In the genomic region with DNA sequence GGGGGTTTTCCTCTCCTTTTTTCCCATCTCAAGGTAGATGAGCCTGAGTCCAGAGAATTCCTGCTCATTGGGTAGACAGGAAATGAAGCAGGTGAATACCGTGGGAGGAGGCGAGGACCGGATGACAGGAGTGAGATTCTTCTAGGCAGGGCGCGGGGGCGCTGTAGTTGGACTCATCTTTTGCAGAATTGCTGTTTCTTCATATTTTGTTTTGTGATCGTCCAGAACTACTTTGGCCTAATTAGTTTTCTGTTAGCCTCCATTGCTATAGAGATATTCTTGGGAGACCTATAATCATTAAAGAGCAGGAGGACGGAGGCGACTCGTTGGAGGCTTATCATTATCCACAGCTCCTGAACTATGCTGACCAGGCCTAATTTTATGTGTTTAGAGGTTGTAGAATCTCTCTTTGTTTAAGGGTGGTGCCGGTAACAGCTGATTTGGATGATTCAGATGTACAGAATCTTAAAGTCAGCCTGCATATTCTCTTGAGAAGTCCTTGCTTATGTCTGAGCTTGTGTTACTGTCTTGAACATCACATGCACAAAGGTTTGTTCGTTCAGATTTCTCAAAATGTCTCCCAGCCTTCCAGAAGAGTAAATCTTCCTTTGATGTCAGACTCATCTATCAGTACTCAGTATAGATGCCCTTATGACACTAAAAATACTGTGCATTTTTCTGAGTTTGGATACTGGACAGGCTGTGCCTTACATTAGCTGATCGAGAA, we compare ENCODE assay signal across 8 cellular contexts. TPM values are rescaled to one million over a fixed set of nuclear protein-coding genes. Genes with fewer than 3 reads are reported as not detected.
DNase-seq lines count a peak whose midpoint lies in the region; ATAC-seq and TF ChIP-seq lines count a peak whose summit lies in the region.

No MANE protein-coding gene starts in this region.

- peak overlapping the region; percentile 86 for H3K4me3 Mint-ChIP-seq in activated CD4-positive, alpha-beta T cell treated with anti-CD3 and anti-CD28 coated beads for 36 hours
- peak overlapping the region; percentile 97 for H3K4me3 Mint-ChIP-seq in activated T-helper 17 cell treated with anti-CD3 and anti-CD28 coated beads, Interleukin-2, amount 50 U/mL, for 72 hours
- peak overlapping the region; percentile 84 to 96 (median 92) for H3K4me3 Mint-ChIP-seq in naive thymus-derived CD8-positive, alpha-beta T cell

- H3K4me3 ChIP-seq in upper lobe of right lung = peak overlapping the region; percentile 73

- H3K27me3 ChIP-seq in foreskin keratinocyte (no peaks in the 10 kb centered on the region), upper lobe of right lung (no peaks in the 10 kb centered on the region)

- H3K27ac ChIP-seq in foreskin keratinocyte (no peak overlapping the region), upper lobe of right lung (peak overlapping the region; percentile 90)

- TF ChIP-seq CTCF in foreskin keratinocyte (conservative IDR thresholded peaks at IDR 0.05) (peak; percentile 59), upper lobe of right lung (IDR thresholded peaks at IDR 0.05) (peak; percentile 36)

- intact Hi-C loops in activated CD4-positive, alpha-beta T cell treated with anti-CD3 and anti-CD28 coated beads for 36 hours (cut with DNase I, micrococcal nuclease) = loop anchor here in 1 of 2 experiments (2.0 kb wide), 1 partner anchor 71 kb away; the partner anchor contains the start of gene STAT3
- intact Hi-C loops in upper lobe of right lung (cut with DNase I) = no loop called here

- no peaks in the 10 kb centered on the region for H3K27me3 Mint-ChIP-seq in activated CD4-positive, alpha-beta T cell treated with anti-CD3 and anti-CD28 coated beads for 36 hours
- no peaks in the 10 kb centered on the region for H3K27me3 Mint-ChIP-seq in activated T-helper 17 cell treated with anti-CD3 and anti-CD28 coated beads, Interleukin-2, amount 50 U/mL, for 72 hours
- H3K27me3 Mint-ChIP-seq in naive thymus-derived CD8-positive, alpha-beta T cell = no peaks in the 10 kb centered on the region

- POLR2A ChIA-PET in activated CD4-positive, alpha-beta T cell treated with anti-CD3 and anti-CD28 coated beads for 36 hours (lab: Charles Lee) = interaction anchor here (0.9 to 1.2 kb wide), 2 partner anchors 17 to 71 kb away, joined by 3 read pairs; partner anchors contain the start of gene STAT3
- POLR2A ChIA-PET in naive thymus-derived CD8-positive, alpha-beta T cell (lab: Charles Lee) = interaction anchor here (0.6 to 1.1 kb wide), 3 partner anchors 60 to 122 kb away, joined by 3 to 5 read pairs (median 3); no protein-coding TSS in a partner anchor

- H3K9me3 Mint-ChIP-seq in activated CD4-positive, alpha-beta T cell treated with anti-CD3 and anti-CD28 coated beads for 36 hours (ENCODE audit: low read depth) = no peaks in the 10 kb centered on the region
- H3K9me3 Mint-ChIP-seq in activated T-helper 17 cell treated with anti-CD3 and anti-CD28 coated beads, Interleukin-2, amount 50 U/mL, for 72 hours = no peaks in the 10 kb centered on the region
- H3K9me3 Mint-ChIP-seq in naive thymus-derived CD8-positive, alpha-beta T cell = peaks cover 0 to 2% (median 0%) of the 10 kb centered on the region in 9 donors

- H3K36me3 ChIP-seq in upper lobe of right lung = peaks cover 31% of the 10 kb centered on the region

- CTCF ChIA-PET in activated CD4-positive, alpha-beta T cell treated with anti-CD3 and anti-CD28 coated beads for 36 hours (lab: Charles Lee) = interaction anchor here (0.6 to 2.0 kb wide), 10 partner anchors 14 to 624 kb away, joined by 3 to 9 read pairs (median 4); partner anchors contain the start of genes CAVIN1, KCNH4 and STAT3

- no peak for ATAC-seq in activated CD4-positive, alpha-beta T cell treated with anti-CD3 and anti-CD28 coated beads for 36 hours
- peak; percentile 55 for ATAC-seq in activated T-helper 17 cell treated with anti-CD3 and anti-CD28 coated beads, Interleukin-2, amount 50 U/mL, for 72 hours (replicated peaks)
- ATAC-seq in foreskin keratinocyte = peak; percentile 66
- peak; percentile 5 to 7 for ATAC-seq in naive thymus-derived CD8-positive, alpha-beta T cell
- ATAC-seq in upper lobe of right lung = peak; percentile 35
- ATAC-seq in GM19395 (IDR thresholded peaks at IDR 0.05; ENCODE audit: unreplicated experiment) = no peak

- peaks cover 6% of the 10 kb centered on the region for H3K36me3 Mint-ChIP-seq in activated CD4-positive, alpha-beta T cell treated with anti-CD3 and anti-CD28 coated beads for 36 hours (ENCODE audit: low read depth)
- peaks cover 23% of the 10 kb centered on the region for H3K36me3 Mint-ChIP-seq in activated T-helper 17 cell treated with anti-CD3 and anti-CD28 coated beads, Interleukin-2, amount 50 U/mL, for 72 hours (ENCODE audit: low read depth)
- peaks cover 0 to 9% (median 0%) of the 10 kb centered on the region in 3 donors for H3K36me3 Mint-ChIP-seq in naive thymus-derived CD8-positive, alpha-beta T cell

- peaks cover 46% of the 10 kb centered on the region for H3K4me1 Mint-ChIP-seq in activated CD4-positive, alpha-beta T cell treated with anti-CD3 and anti-CD28 coated beads for 36 hours
- peaks cover 31% of the 10 kb centered on the region for H3K4me1 Mint-ChIP-seq in activated T-helper 17 cell treated with anti-CD3 and anti-CD28 coated beads, Interleukin-2, amount 50 U/mL, for 72 hours
- H3K4me1 Mint-ChIP-seq in naive thymus-derived CD8-positive, alpha-beta T cell = peaks cover 28 to 54% (median 47%) of the 10 kb centered on the region in 4 donors

- peak overlapping the region; percentile 91 for H3K27ac Mint-ChIP-seq in activated CD4-positive, alpha-beta T cell treated with anti-CD3 and anti-CD28 coated beads for 36 hours
- H3K27ac Mint-ChIP-seq in activated T-helper 17 cell treated with anti-CD3 and anti-CD28 coated beads, Interleukin-2, amount 50 U/mL, for 72 hours = peak overlapping the region; percentile 94
- H3K27ac Mint-ChIP-seq in naive thymus-derived CD8-positive, alpha-beta T cell = peak overlapping the region; percentile 66 to 93 (median 90)

- peak; percentile 68 for DNase-seq in activated CD4-positive, alpha-beta T cell treated with anti-CD3 and anti-CD28 coated beads for 36 hours
- no peak for DNase-seq in activated CD4-positive, alpha-beta T cell treated with anti-CD3 and anti-CD28 coated beads for 1 hour
- DNase-seq in NCI-H2227 treated with DMSO at 0.1 percent for 48 hours (lab: John Stamatoyannopoulos, UW) = peak; percentile 55
- peak; percentile 47 to 72 for DNase-seq in foreskin keratinocyte
- DNase-seq in naive thymus-derived CD8-positive, alpha-beta T cell = peak in 3 of 10 donors; percentile 11 to 41 (median 18)
- peak; percentile 72 for DNase-seq in upper lobe of right lung

- peaks cover 23% of the 10 kb centered on the region for H3K4me1 ChIP-seq in foreskin keratinocyte
- peaks cover 37% of the 10 kb centered on the region for H3K4me1 ChIP-seq in upper lobe of right lung

- no peaks in the 10 kb centered on the region for H3K9me3 ChIP-seq in upper lobe of right lung

RNA-seq across cellular contexts. Expression of gene ATP6V0A1, which starts 0.7 kb away (rescaled TPM):
- 10 to 100 TPM; 13.3 to 15.9 TPM for total RNA-seq in activated CD4-positive, alpha-beta T cell treated with anti-CD3 and anti-CD28 coated beads for 36 hours
- 10 to 100 TPM; 14.6 to 44.3 TPM for total RNA-seq in activated T-helper 17 cell treated with anti-CD3 and anti-CD28 coated beads, Interleukin-2, amount 50 U/mL, for 72 hours
- total RNA-seq in foreskin keratinocyte = 18.8 and 19.7 TPM in 2 replicates
- polyA plus RNA-seq in foreskin keratinocyte = 17.8 and 18.9 TPM in 2 replicates
- 10 to 100 TPM; 18.3 to 19.1 TPM for total RNA-seq in naive thymus-derived CD8-positive, alpha-beta T cell
- 10 to 100 TPM in 2 of 3 donors, 1 to 10 TPM in 1; 4.1 to 12.6 (median 10.3) TPM for polyA plus RNA-seq in naive thymus-derived CD8-positive, alpha-beta T cell
- total RNA-seq in upper lobe of right lung = 109 TPM

RNA-seq across cellular contexts. Expression of gene CAVIN1, which starts 36.4 kb away (rescaled TPM):
- 1 to 10 TPM; 4.2 to 4.4 TPM for total RNA-seq in activated CD4-positive, alpha-beta T cell treated with anti-CD3 and anti-CD28 coated beads for 36 hours
- total RNA-seq in activated T-helper 17 cell treated with anti-CD3 and anti-CD28 coated beads, Interleukin-2, amount 50 U/mL, for 72 hours = 1 to 10 TPM; 2.5 to 6.1 TPM
- total RNA-seq in foreskin keratinocyte (351 and 355 TPM in 2 replicates), upper lobe of right lung (342 TPM)
- 215 and 236 TPM in 2 replicates for polyA plus RNA-seq in foreskin keratinocyte
- total RNA-seq in naive thymus-derived CD8-positive, alpha-beta T cell = not detected
- under 1 TPM in 1 of 3 donors, not detected in 2; 0.03 TPM for polyA plus RNA-seq in naive thymus-derived CD8-positive, alpha-beta T cell

Comparison
In these comparisons a context has a peak if more than half of its experiments do, and no peak if none do; other contexts are left out.
1. ATAC-seq: peak in activated T-helper 17 cell treated with anti-CD3 and anti-CD28 coated beads, Interleukin-2, amount 50 U/mL, for 72 hours (single experiment), foreskin keratinocyte (single experiment), naive thymus-derived CD8-positive, alpha-beta T cell (2 of 2) and upper lobe of right lung (single experiment); none in activated CD4-positive, alpha-beta T cell treated with anti-CD3 and anti-CD28 coated beads for 36 hours (single experiment) and GM19395 (single experiment).
2. RNA of gene CAVIN1, which starts 36.4 kb away (total RNA-seq): 351 to 355 TPM in foreskin keratinocyte and 342 TPM in upper lobe of right lung (single experiment); 2.5 to 6.1 TPM in activated T-helper 17 cell treated with anti-CD3 and anti-CD28 coated beads, Interleukin-2, amount 50 U/mL, for 72 hours, 4.2 to 4.4 TPM in activated CD4-positive, alpha-beta T cell treated with anti-CD3 and anti-CD28 coated beads for 36 hours and not detected in naive thymus-derived CD8-positive, alpha-beta T cell; every median in the first group is over 10 times any median in the second.
3. Peak in every context shown above with its lines, with median percentiles within 50 percentile points of each other: H3K27ac Mint-ChIP-seq and H3K4me3 Mint-ChIP-seq.